In genomic region chr12:129847063-129847462, GRCh38 we compare ENCODE assay signal across 39 cellular contexts. TPM values are rescaled to one million over a fixed set of nuclear protein-coding genes. Genes with fewer than 3 reads are reported as not detected.
"Had no signal": no experiment of that assay in that cellular context is flagged by ENCODE, and none has a peak within 500 bp of the region (broad histone marks: within the 10 kb centered on the region; RNA-seq: fewer than 3 reads in every experiment).

No MANE protein-coding gene starts in this region.

- H3K4me1 Mint-ChIP-seq: activated B cell treated with CpG ODN at 0.5 μM for 24 hours; activated CD4-positive, alpha-beta T cell treated with anti-CD3 and anti-CD28 coated beads, Interleukin-2, amount 10 ng/mL, durations not matched to agents 24 days and 14 days; activated naive CD8-positive, alpha-beta T cell treated with anti-CD3 and anti-CD28 coated beads for 36 hours; activated T-helper 17 cell treated with anti-CD3 and anti-CD28 coated beads, Interleukin-2, amount 50 U/mL, for 72 hours; central memory CD8-positive, alpha-beta T cell had no signal

- H3K27me3 ChIP-seq: ascending aorta, cardiac muscle cell had no signal

- H3K36me3 ChIP-seq: ascending aorta, cardiac muscle cell had no signal

- ATAC-seq: activated CD8-positive, alpha-beta T cell treated with anti-CD3 and anti-CD28 coated beads for 36 hours; activated naive CD4-positive, alpha-beta T cell treated with anti-CD3 and anti-CD28 coated beads, Interleukin-2, amount 50 U/mL, for 72 hours; activated T-cell treated with anti-CD3 and anti-CD28 coated beads, Interleukin-2, amount 50 U/mL, for 4 hours; activated T-cell treated with anti-CD3 and anti-CD28 coated beads, Interleukin-2, amount 50 U/mL, for 72 hours; activated T-helper 17 cell treated with anti-CD3 and anti-CD28 coated beads, Interleukin-2, amount 50 U/mL, for 72 hours had no signal

- H3K9me3 Mint-ChIP-seq: activated B cell treated with CpG ODN at 0.5 μM for 24 hours; activated CD4-positive, alpha-beta T cell treated with anti-CD3 and anti-CD28 coated beads, Interleukin-2, amount 10 ng/mL, durations not matched to agents 24 days and 14 days; activated CD8-positive, alpha-beta T cell treated with anti-CD3 and anti-CD28 coated beads for 36 hours; activated naive CD4-positive, alpha-beta T cell treated with anti-CD3 and anti-CD28 coated beads, Interleukin-2, amount 50 U/mL, for 72 hours; activated naive CD8-positive, alpha-beta T cell treated with anti-CD3 and anti-CD28 coated beads for 36 hours; activated T-cell treated with anti-CD3 and anti-CD28 coated beads, Interleukin-2, amount 50 U/mL, for 72 hours; activated T-helper 1 cell treated with anti-CD3 and anti-CD28 coated beads, Interleukin-12 subunit alpha, Interleukin-12 subunit beta, Interleukin-2, Interleukin-4 antibody, amounts not matched to agents 30 ng/mL and 10 ng/mL and 1 ng/mL, durations not matched to agents 14 hours and 24 hours and 36 hours; activated T-helper 17 cell treated with anti-CD3 and anti-CD28 coated beads, Interleukin-2, amount 50 U/mL, for 72 hours; central memory CD8-positive, alpha-beta T cell; T-helper 1 cell treated with Interleukin-12 subunit alpha and Interleukin-12 subunit beta and Interleukin-4 antibody, amounts not matched to agents 30 μg/mL and 1 μg/mL, for 36 hours; T-helper 2 cell treated with Interferon-gamma antibody and Interleukin-4, amounts not matched to agents 5 μg/mL and 100 μg/mL, for 36 hours had no signal

- DNase-seq: activated B cell treated with CpG ODN at 0.5 μM for 24 hours; activated CD4-positive, alpha-beta memory T cell treated with anti-CD3 and anti-CD28 coated beads for 36 hours; activated CD4-positive, alpha-beta T cell treated with anti-CD3 and anti-CD28 coated beads for 4 hours; activated CD4-positive, alpha-beta T cell treated with anti-CD3 and anti-CD28 coated beads, Interleukin-2, amount 10 ng/mL, durations not matched to agents 24 days and 14 days; activated CD4-positive, alpha-beta T cell treated with anti-CD3 and anti-CD28 coated beads, Interleukin-2, amount 50 U/mL, for 1 hour; activated CD4-positive, alpha-beta T cell treated with anti-CD3 and anti-CD28 coated beads, Interleukin-2, amount 50 U/mL, for 4 hours; activated CD4-positive, CD25-positive, alpha-beta regulatory T cell treated with anti-CD3 and anti-CD28 coated beads, Interleukin-2, amount 50 U/mL, for 72 hours; activated CD8-positive, alpha-beta memory T cell treated with anti-CD3 and anti-CD28 coated beads, Interleukin-2, amount 50 U/mL, for 4 hours; activated CD8-positive, alpha-beta T cell treated with anti-CD3 and anti-CD28 coated beads for 36 hours; activated effector memory CD4-positive, alpha-beta T cell treated with anti-CD3 and anti-CD28 coated beads, Interleukin-2, amount 50 U/mL, for 16 hours; activated gamma-delta T cell treated with Interleukin-2 at 50 U/mL for 16 hours; activated naive CD4-positive, alpha-beta T cell; activated naive CD4-positive, alpha-beta T cell treated with anti-CD3 and anti-CD28 coated beads for 36 hours; activated naive CD4-positive, alpha-beta T cell treated with anti-CD3 and anti-CD28 coated beads, Interleukin-2, amount 50 U/mL, for 16 hours; activated naive CD8-positive, alpha-beta T cell treated with anti-CD3 and anti-CD28 coated beads for 36 hours; activated T-cell treated with anti-CD3 and anti-CD28 coated beads for 4 hours; activated T-cell treated with anti-CD3 and anti-CD28 coated beads, Interleukin-2, amount 50 U/mL, for 1 hour; activated T-cell treated with anti-CD3 and anti-CD28 coated beads, Interleukin-2, amount 50 U/mL, for 4 hours; activated T-cell treated with anti-CD3 and anti-CD28 coated beads, Interleukin-2, amount 50 U/mL, for 72 hours; amygdala; anterior cingulate cortex; caudate nucleus; cerebellar nuclear complex; T-helper 1 cell; T-helper 2 cell; T-helper 9 cell had no signal

- H3K27ac ChIP-seq: ascending aorta, cardiac muscle cell, VCaP had no signal

- H3K4me1 ChIP-seq: ascending aorta had no signal

- H3K27ac Mint-ChIP-seq: activated B cell treated with CpG ODN at 0.5 μM for 24 hours; activated CD4-positive, alpha-beta memory T cell treated with anti-CD3 and anti-CD28 coated beads for 36 hours; activated CD4-positive, alpha-beta T cell treated with anti-CD3 and anti-CD28 coated beads, Interleukin-2, amount 10 ng/mL, durations not matched to agents 24 days and 14 days; activated CD8-positive, alpha-beta T cell treated with anti-CD3 and anti-CD28 coated beads for 36 hours; activated naive CD4-positive, alpha-beta T cell treated with anti-CD3 and anti-CD28 coated beads for 36 hours; activated naive CD4-positive, alpha-beta T cell treated with anti-CD3 and anti-CD28 coated beads, Interleukin-2, amount 50 U/mL, for 72 hours; activated naive CD8-positive, alpha-beta T cell treated with anti-CD3 and anti-CD28 coated beads for 36 hours; activated T-cell treated with anti-CD3 and anti-CD28 coated beads, Interleukin-2, amount 50 U/mL, for 72 hours; activated T-helper 1 cell treated with anti-CD3 and anti-CD28 coated beads, Interleukin-12 subunit alpha, Interleukin-12 subunit beta, Interleukin-2, Interleukin-4 antibody, amounts not matched to agents 30 ng/mL and 10 ng/mL and 1 ng/mL, durations not matched to agents 14 hours and 24 hours and 36 hours; activated T-helper 17 cell treated with anti-CD3 and anti-CD28 coated beads, Interleukin-2, amount 50 U/mL, for 72 hours; brain; T-helper 1 cell treated with Interleukin-12 subunit alpha and Interleukin-12 subunit beta and Interleukin-4 antibody, amounts not matched to agents 30 μg/mL and 1 μg/mL, for 36 hours; T-helper 2 cell treated with Interferon-gamma antibody and Interleukin-4, amounts not matched to agents 5 μg/mL and 100 μg/mL, for 36 hours had no signal

- H3K4me3 ChIP-seq: ascending aorta, cardiac muscle cell had no signal

- H3K9me3 ChIP-seq: ascending aorta had no signal

- FAIRE-seq: TTC549 had no signal

- H3K36me3 Mint-ChIP-seq: activated CD4-positive, alpha-beta memory T cell treated with anti-CD3 and anti-CD28 coated beads for 36 hours; activated naive CD4-positive, alpha-beta T cell treated with anti-CD3 and anti-CD28 coated beads, Interleukin-2, amount 50 U/mL, for 72 hours; activated naive CD8-positive, alpha-beta T cell treated with anti-CD3 and anti-CD28 coated beads for 36 hours; brain had no signal

- H3K27me3 Mint-ChIP-seq: activated B cell treated with CpG ODN at 0.5 μM for 24 hours; activated CD4-positive, alpha-beta memory T cell treated with anti-CD3 and anti-CD28 coated beads for 36 hours; activated CD4-positive, alpha-beta T cell treated with anti-CD3 and anti-CD28 coated beads, Interleukin-2, amount 10 ng/mL, durations not matched to agents 24 days and 14 days; activated CD8-positive, alpha-beta T cell treated with anti-CD3 and anti-CD28 coated beads for 36 hours had no signal

- H3K4me3 Mint-ChIP-seq: activated B cell treated with CpG ODN at 0.5 μM for 24 hours; activated CD4-positive, alpha-beta memory T cell treated with anti-CD3 and anti-CD28 coated beads for 36 hours; activated CD4-positive, alpha-beta T cell treated with anti-CD3 and anti-CD28 coated beads, Interleukin-2, amount 10 ng/mL, durations not matched to agents 24 days and 14 days; activated CD8-positive, alpha-beta T cell treated with anti-CD3 and anti-CD28 coated beads for 36 hours; activated naive CD4-positive, alpha-beta T cell treated with anti-CD3 and anti-CD28 coated beads for 36 hours; activated naive CD8-positive, alpha-beta T cell treated with anti-CD3 and anti-CD28 coated beads for 36 hours; activated T-cell treated with anti-CD3 and anti-CD28 coated beads, Interleukin-2, amount 50 U/mL, for 4 hours; activated T-cell treated with anti-CD3 and anti-CD28 coated beads, Interleukin-2, amount 50 U/mL, for 72 hours; activated T-helper 1 cell treated with anti-CD3 and anti-CD28 coated beads, Interleukin-12 subunit alpha, Interleukin-12 subunit beta, Interleukin-2, Interleukin-4 antibody, amounts not matched to agents 30 ng/mL and 10 ng/mL and 1 ng/mL, durations not matched to agents 14 hours and 24 hours and 36 hours; activated T-helper 17 cell treated with anti-CD3 and anti-CD28 coated beads, Interleukin-2, amount 50 U/mL, for 72 hours; brain; central memory CD8-positive, alpha-beta T cell; T-helper 1 cell treated with Interleukin-12 subunit alpha and Interleukin-12 subunit beta and Interleukin-4 antibody, amounts not matched to agents 30 μg/mL and 1 μg/mL, for 36 hours; T-helper 2 cell treated with Interferon-gamma antibody and Interleukin-4, amounts not matched to agents 5 μg/mL and 100 μg/mL, for 36 hours had no signal

RNA-seq across cellular contexts. Expression of gene TMEM132D, which starts 56.8 kb away (rescaled TPM):
- total RNA-seq: activated B cell treated with CpG ODN at 0.5 μM for 24 hours; activated CD4-positive, alpha-beta memory T cell treated with anti-CD3 and anti-CD28 coated beads for 36 hours; activated CD4-positive, alpha-beta T cell treated with anti-CD3 and anti-CD28 coated beads, Interleukin-2, amount 10 ng/mL, durations not matched to agents 24 days and 14 days; activated CD8-positive, alpha-beta memory T cell treated with anti-CD3 and anti-CD28 coated beads for 36 hours; activated CD8-positive, alpha-beta T cell treated with anti-CD3 and anti-CD28 coated beads for 36 hours; activated naive CD4-positive, alpha-beta T cell treated with anti-CD3 and anti-CD28 coated beads for 36 hours; activated naive CD4-positive, alpha-beta T cell treated with anti-CD3 and anti-CD28 coated beads, Interleukin-2, amount 50 U/mL, for 72 hours; activated naive CD8-positive, alpha-beta T cell treated with anti-CD3 and anti-CD28 coated beads for 36 hours; activated T-cell treated with anti-CD3 and anti-CD28 coated beads, Interleukin-2, amount 50 U/mL, for 4 hours; activated T-cell treated with anti-CD3 and anti-CD28 coated beads, Interleukin-2, amount 50 U/mL, for 72 hours; activated T-helper 1 cell treated with anti-CD3 and anti-CD28 coated beads, Interleukin-12 subunit alpha, Interleukin-12 subunit beta, Interleukin-2, Interleukin-4 antibody, amounts not matched to agents 30 ng/mL and 10 ng/mL and 1 ng/mL, durations not matched to agents 14 hours and 24 hours and 36 hours; activated T-helper 17 cell treated with anti-CD3 and anti-CD28 coated beads, Interleukin-2, amount 50 U/mL, for 72 hours; ascending aorta; bronchial epithelial cell had no signal
- polyA plus RNA-seq: cardiac muscle cell had no signal
